1 cellular context compared by ENCODE assay signal in the genomic region with DNA sequence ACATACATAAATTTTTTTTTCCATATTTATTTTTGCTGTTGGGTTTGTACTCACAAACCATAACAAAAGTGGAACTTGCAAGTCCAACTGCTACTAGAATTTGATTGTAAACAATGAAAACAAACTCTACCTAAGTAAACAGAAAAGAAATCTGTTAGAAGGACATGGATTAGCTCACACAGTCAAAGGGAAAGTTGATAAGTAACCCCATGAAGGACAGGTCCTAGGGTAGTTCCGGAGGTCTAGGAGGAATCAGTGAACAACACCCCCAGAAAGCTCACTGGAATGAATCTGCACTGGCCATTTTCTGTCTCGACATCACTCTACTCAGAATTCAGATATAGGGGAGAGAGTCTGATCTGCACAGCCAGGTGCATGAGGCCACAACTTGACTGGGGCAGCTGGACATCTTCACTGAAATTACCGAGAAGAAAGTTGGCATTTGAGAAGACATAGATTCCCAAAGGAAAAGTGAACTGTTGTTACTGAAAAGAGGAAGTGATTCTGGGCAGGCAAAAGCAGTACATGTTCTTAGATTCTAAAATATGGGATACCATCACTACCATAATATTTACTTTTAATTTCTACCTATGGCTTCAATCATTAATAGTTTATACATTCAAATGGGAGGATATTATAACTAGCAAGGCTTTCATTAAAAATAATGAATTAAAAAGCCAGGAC.
TF ChIP-seq lines count a peak whose summit lies in the region.

No MANE protein-coding gene starts in this region.

TF ChIP-seq in HepG2, 621 proteins besides CTCF, POLR2A, EP300 and RAD21 (continued from another document and continues in another):
- TF ChIP-seq ELF4 (CRISPR knock-in tag; IDR thresholded peaks at IDR 0.05; ENCODE audit: borderline replicate concordance) (no peak), ZNF615 (CRISPR knock-in tag; IDR thresholded peaks at IDR 0.05; ENCODE audit: borderline replicate concordance) (no peak), MAFF (IDR thresholded peaks at IDR 0.05; ENCODE audit: low read depth, low read length) (no peak), SMAD9 (CRISPR knock-in tag; IDR thresholded peaks at IDR 0.05) (no peak), SALL2 (CRISPR knock-in tag; IDR thresholded peaks at IDR 0.05) (no peak), BORCS8-MEF2B (CRISPR knock-in tag; IDR thresholded peaks at IDR 0.05) (no peak), ZNF766 (CRISPR knock-in tag; IDR thresholded peaks at IDR 0.05; ENCODE audit: borderline replicate concordance) (no peak), HNRNPUL1 (IDR thresholded peaks at IDR 0.05; ENCODE audit: low read depth, low read length) (no peak), ZFP36L1 (CRISPR knock-in tag; IDR thresholded peaks at IDR 0.05) (no peak), ZNF136 (CRISPR knock-in tag; IDR thresholded peaks at IDR 0.05; ENCODE audit: low read depth) (no peak), PHB2 (IDR thresholded peaks at IDR 0.05; ENCODE audit: partially characterized antibody) (no peak), MEIS1 (CRISPR knock-in tag; IDR thresholded peaks at IDR 0.05; ENCODE audit: borderline replicate concordance) (no peak), ADNP (CRISPR knock-in tag; IDR thresholded peaks at IDR 0.05) (no peak), ZNF530 (CRISPR knock-in tag; IDR thresholded peaks at IDR 0.05; ENCODE audit: low read depth) (no peak), ZNF207 (IDR thresholded peaks at IDR 0.05; ENCODE audit: borderline replicate concordance) (no peak), ZBTB3 (CRISPR knock-in tag; IDR thresholded peaks at IDR 0.05; ENCODE audit: borderline replicate concordance, low read depth) (no peak), ZNF761 (CRISPR knock-in tag; conservative IDR thresholded peaks at IDR 0.05) (no peak), NFYB (CRISPR knock-in tag; IDR thresholded peaks at IDR 0.05) (no peak), FOXA1 (IDR thresholded peaks at IDR 0.05) (peak; percentile 70), FOXA1 (CRISPR knock-in tag; IDR thresholded peaks at IDR 0.05) (peak; percentile 60; the same call in 1 of the 2 replicates), ZNF83 (CRISPR knock-in tag; IDR thresholded peaks at IDR 0.05; ENCODE audit: borderline replicate concordance) (no peak), ETV5 (CRISPR knock-in tag; IDR thresholded peaks at IDR 0.05; ENCODE audit: borderline replicate concordance) (peak; percentile 85; the same call in 1 of the 2 replicates), SATB2 (CRISPR knock-in tag; IDR thresholded peaks at IDR 0.05) (no peak), ZNF552 (CRISPR knock-in tag; IDR thresholded peaks at IDR 0.05; ENCODE audit: borderline replicate concordance) (no peak), TCF7 (IDR thresholded peaks at IDR 0.05; ENCODE audit: low read depth) (no peak), JDP2 (CRISPR knock-in tag; IDR thresholded peaks at IDR 0.05; ENCODE audit: borderline replicate concordance) (no peak), PPARG (CRISPR knock-in tag; conservative IDR thresholded peaks at IDR 0.05) (0 out of 2 replicates have a peak, but pooled peaks have one; percentile 46), ZC3H4 (CRISPR knock-in tag; IDR thresholded peaks at IDR 0.05; ENCODE audit: borderline replicate concordance) (no peak), NBN (conservative IDR thresholded peaks at IDR 0.05) (no peak), NONO (IDR thresholded peaks at IDR 0.05) (no peak), NONO (CRISPR knock-in tag; conservative IDR thresholded peaks at IDR 0.05) (0 out of 2 replicates have a peak, but pooled peaks have one; percentile 26), ZFP90 (CRISPR knock-in tag; IDR thresholded peaks at IDR 0.05; ENCODE audit: borderline replicate concordance) (no peak), THAP11 (CRISPR knock-in tag; IDR thresholded peaks at IDR 0.05) (0 out of 2 replicates have a peak, but pooled peaks have one; percentile 34), MYNN (CRISPR knock-in tag; IDR thresholded peaks at IDR 0.05; ENCODE audit: low read depth) (no peak), ZNF749 (CRISPR knock-in tag; IDR thresholded peaks at IDR 0.05; ENCODE audit: borderline replicate concordance) (no peak), ZNF816 (CRISPR knock-in tag; IDR thresholded peaks at IDR 0.05; ENCODE audit: borderline replicate concordance) (no peak), MAF1 (CRISPR knock-in tag; IDR thresholded peaks at IDR 0.05; ENCODE audit: borderline replicate concordance) (no peak), KDM5A (IDR thresholded peaks at IDR 0.05; ENCODE audit: borderline replicate concordance, low read length) (no peak), SIN3A (IDR thresholded peaks at IDR 0.05; ENCODE audit: borderline replicate concordance, low read depth, low read length) (no peak), ZIK1 (CRISPR knock-in tag; IDR thresholded peaks at IDR 0.05; ENCODE audit: borderline replicate concordance, low read depth) (no peak), ELF1 (CRISPR knock-in tag; IDR thresholded peaks at IDR 0.05) (no peak), ZSCAN22 (CRISPR knock-in tag; IDR thresholded peaks at IDR 0.05) (no peak), XBP1 (CRISPR knock-in tag; IDR thresholded peaks at IDR 0.05) (no peak), ZBTB38 (CRISPR knock-in tag; IDR thresholded peaks at IDR 0.05) (no peak), ZNF138 (CRISPR knock-in tag; IDR thresholded peaks at IDR 0.05; ENCODE audit: low read depth) (no peak)
- TF ChIP-seq, protein P1, sequence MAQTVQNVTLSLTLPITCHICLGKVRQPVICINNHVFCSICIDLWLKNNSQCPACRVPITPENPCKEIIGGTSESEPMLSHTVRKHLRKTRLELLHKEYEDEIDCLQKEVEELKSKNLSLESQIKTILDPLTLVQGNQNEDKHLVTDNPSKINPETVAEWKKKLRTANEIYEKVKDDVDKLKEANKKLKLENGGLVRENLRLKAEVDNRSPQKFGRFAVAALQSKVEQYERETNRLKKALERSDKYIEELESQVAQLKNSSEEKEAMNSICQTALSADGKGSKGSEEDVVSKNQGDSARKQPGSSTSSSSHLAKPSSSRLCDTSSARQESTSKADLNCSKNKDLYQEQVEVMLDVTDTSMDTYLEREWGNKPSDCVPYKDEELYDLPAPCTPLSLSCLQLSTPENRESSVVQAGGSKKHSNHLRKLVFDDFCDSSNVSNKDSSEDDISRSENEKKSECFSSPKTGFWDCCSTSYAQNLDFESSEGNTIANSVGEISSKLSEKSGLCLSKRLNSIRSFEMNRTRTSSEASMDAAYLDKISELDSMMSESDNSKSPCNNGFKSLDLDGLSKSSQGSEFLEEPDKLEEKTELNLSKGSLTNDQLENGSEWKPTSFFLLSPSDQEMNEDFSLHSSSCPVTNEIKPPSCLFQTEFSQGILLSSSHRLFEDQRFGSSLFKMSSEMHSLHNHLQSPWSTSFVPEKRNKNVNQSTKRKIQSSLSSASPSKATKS (CRISPR knock-in tag; IDR thresholded peaks at IDR 0.05), result no peak
- TF ChIP-seq, protein P2, sequence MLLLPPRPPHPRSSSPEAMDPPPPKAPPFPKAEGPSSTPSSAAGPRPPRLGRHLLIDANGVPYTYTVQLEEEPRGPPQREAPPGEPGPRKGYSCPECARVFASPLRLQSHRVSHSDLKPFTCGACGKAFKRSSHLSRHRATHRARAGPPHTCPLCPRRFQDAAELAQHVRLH (CRISPR knock-in tag; IDR thresholded peaks at IDR 0.05; ENCODE audit: borderline replicate concordance, low read depth), result 0 out of 2 replicates have a peak, but pooled peaks have one; percentile 36
- TF ChIP-seq, protein P3, sequence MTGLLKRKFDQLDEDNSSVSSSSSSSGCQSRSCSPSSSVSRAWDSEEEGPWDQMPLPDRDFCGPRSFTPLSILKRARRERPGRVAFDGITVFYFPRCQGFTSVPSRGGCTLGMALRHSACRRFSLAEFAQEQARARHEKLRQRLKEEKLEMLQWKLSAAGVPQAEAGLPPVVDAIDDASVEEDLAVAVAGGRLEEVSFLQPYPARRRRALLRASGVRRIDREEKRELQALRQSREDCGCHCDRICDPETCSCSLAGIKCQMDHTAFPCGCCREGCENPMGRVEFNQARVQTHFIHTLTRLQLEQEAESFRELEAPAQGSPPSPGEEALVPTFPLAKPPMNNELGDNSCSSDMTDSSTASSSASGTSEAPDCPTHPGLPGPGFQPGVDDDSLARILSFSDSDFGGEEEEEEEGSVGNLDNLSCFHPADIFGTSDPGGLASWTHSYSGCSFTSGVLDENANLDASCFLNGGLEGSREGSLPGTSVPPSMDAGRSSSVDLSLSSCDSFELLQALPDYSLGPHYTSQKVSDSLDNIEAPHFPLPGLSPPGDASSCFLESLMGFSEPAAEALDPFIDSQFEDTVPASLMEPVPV (CRISPR knock-in tag; IDR thresholded peaks at IDR 0.05), result no peak
- TF ChIP-seq, protein P4, sequence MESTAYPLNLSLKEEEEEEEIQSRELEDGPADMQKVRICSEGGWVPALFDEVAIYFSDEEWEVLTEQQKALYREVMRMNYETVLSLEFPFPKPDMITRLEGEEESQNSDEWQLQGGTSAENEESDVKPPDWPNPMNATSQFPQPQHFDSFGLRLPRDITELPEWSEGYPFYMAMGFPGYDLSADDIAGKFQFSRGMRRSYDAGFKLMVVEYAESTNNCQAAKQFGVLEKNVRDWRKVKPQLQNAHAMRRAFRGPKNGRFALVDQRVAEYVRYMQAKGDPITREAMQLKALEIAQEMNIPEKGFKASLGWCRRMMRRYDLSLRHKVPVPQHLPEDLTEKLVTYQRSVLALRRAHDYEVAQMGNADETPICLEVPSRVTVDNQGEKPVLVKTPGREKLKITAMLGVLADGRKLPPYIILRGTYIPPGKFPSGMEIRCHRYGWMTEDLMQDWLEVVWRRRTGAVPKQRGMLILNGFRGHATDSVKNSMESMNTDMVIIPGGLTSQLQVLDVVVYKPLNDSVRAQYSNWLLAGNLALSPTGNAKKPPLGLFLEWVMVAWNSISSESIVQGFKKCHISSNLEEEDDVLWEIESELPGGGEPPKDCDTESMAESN (CRISPR knock-in tag; conservative IDR thresholded peaks at IDR 0.05), result no peak
- TF ChIP-seq, protein P5, sequence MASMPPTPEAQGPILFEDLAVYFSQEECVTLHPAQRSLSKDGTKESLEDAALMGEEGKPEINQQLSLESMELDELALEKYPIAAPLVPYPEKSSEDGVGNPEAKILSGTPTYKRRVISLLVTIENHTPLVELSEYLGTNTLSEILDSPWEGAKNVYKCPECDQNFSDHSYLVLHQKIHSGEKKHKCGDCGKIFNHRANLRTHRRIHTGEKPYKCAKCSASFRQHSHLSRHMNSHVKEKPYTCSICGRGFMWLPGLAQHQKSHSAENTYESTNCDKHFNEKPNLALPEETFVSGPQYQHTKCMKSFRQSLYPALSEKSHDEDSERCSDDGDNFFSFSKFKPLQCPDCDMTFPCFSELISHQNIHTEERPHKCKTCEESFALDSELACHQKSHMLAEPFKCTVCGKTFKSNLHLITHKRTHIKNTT (CRISPR knock-in tag; IDR thresholded peaks at IDR 0.05), result no peak
- TF ChIP-seq, protein P6, sequence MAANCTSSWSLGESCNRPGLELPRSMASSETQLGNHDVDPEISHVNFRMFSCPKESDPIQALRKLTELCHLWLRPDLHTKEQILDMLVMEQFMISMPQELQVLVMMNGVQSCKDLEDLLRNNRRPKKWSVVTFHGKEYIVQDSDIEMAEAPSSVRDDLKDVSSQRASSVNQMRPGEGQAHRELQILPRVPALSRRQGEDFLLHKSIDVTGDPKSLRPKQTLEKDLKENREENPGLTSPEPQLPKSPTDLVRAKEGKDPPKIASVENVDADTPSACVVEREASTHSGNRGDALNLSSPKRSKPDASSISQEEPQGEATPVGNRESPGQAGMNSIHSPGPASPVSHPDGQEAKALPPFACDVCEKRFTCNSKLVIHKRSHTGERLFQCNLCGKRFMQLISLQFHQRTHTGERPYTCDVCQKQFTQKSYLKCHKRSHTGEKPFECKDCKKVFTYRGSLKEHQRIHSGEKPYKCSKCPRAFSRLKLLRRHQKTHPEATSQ (CRISPR knock-in tag; IDR thresholded peaks at IDR 0.05; ENCODE audit: borderline replicate concordance), result no peak
- TF ChIP-seq, protein P7, sequence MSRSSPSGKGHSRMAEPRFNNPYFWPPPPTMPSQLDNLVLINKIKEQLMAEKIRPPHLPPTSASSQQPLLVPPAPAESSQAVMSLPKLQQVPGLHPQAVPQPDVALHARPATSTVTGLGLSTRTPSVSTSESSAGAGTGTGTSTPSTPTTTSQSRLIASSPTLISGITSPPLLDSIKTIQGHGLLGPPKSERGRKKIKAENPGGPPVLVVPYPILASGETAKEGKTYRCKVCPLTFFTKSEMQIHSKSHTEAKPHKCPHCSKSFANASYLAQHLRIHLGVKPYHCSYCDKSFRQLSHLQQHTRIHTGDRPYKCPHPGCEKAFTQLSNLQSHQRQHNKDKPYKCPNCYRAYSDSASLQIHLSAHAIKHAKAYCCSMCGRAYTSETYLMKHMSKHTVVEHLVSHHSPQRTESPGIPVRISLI (CRISPR knock-in tag; IDR thresholded peaks at IDR 0.05; ENCODE audit: borderline replicate concordance), result peak; percentile 25; the same call in 1 of the 2 replicates
- TF ChIP-seq, protein P8, sequence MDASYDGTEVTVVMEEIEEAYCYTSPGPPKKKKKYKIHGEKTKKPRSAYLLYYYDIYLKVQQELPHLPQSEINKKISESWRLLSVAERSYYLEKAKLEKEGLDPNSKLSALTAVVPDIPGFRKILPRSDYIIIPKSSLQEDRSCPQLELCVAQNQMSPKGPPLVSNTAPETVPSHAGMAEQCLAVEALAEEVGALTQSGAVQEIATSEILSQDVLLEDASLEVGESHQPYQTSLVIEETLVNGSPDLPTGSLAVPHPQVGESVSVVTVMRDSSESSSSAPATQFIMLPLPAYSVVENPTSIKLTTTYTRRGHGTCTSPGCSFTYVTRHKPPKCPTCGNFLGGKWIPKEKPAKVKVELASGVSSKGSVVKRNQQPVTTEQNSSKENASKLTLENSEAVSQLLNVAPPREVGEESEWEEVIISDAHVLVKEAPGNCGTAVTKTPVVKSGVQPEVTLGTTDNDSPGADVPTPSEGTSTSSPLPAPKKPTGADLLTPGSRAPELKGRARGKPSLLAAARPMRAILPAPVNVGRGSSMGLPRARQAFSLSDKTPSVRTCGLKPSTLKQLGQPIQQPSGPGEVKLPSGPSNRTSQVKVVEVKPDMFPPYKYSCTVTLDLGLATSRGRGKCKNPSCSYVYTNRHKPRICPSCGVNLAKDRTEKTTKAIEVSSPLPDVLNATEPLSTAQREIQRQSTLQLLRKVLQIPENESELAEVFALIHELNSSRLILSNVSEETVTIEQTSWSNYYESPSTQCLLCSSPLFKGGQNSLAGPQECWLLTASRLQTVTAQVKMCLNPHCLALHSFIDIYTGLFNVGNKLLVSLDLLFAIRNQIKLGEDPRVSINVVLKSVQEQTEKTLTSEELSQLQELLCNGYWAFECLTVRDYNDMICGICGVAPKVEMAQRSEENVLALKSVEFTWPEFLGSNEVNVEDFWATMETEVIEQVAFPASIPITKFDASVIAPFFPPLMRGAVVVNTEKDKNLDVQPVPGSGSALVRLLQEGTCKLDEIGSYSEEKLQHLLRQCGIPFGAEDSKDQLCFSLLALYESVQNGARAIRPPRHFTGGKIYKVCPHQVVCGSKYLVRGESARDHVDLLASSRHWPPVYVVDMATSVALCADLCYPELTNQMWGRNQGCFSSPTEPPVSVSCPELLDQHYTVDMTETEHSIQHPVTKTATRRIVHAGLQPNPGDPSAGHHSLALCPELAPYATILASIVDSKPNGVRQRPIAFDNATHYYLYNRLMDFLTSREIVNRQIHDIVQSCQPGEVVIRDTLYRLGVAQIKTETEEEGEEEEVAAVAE (CRISPR knock-in tag; IDR thresholded peaks at IDR 0.05; ENCODE audit: borderline replicate concordance), result no peak
- TF ChIP-seq, protein P9, sequence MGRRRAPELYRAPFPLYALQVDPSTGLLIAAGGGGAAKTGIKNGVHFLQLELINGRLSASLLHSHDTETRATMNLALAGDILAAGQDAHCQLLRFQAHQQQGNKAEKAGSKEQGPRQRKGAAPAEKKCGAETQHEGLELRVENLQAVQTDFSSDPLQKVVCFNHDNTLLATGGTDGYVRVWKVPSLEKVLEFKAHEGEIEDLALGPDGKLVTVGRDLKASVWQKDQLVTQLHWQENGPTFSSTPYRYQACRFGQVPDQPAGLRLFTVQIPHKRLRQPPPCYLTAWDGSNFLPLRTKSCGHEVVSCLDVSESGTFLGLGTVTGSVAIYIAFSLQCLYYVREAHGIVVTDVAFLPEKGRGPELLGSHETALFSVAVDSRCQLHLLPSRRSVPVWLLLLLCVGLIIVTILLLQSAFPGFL (CRISPR knock-in tag; IDR thresholded peaks at IDR 0.05), result no peak
